Comparison of ENCODE assay signal across 9 cellular contexts in the genomic region with DNA sequence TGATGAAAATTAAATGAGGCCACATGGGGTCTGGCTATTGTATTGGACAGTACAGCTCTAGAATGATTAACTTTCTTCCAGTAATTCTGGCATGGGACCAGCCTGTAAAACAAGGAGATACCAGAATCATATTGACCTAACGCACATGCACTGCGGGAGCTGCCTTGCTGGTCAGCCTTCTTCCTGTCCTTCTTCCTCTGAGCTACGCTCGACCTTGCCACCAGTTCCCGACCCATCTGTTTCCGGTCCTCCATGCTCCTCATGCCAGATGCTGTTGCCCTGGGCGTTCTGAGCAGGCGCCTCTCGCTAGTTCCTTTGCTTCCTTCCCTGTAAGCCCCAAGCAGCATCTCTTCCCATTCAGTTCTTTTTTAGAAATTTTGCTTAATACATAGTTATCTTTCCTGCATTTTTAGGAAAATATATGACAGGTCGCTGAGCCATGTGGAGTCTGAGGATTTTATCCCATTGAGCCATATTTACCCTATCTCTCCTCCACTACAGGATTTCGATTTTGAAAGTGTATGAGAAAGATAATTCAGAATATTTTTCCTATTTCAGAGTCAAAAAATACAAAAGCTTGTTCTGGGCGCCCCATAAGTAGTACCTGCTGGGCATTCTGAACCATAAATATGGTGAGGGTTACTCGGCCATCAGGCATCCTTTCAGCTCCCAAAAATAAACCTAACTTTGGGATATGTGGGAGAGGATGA. TPM values are rescaled to one million over a fixed set of nuclear protein-coding genes. Genes with fewer than 3 reads are reported as not detected.
A peak's percentile ranks its signal among the peaks of the same experiment; 100 is the strongest.
DNase-seq lines count a peak whose midpoint lies in the region; ATAC-seq and FAIRE-seq lines count a peak whose summit lies in the region.
"Had no signal": no experiment of that assay in that cellular context is flagged by ENCODE, and none has a peak within 500 bp of the region (broad histone marks: within the 10 kb centered on the region; RNA-seq: fewer than 3 reads in every experiment).

No MANE protein-coding gene starts in this region.

- H3K4me3 Mint-ChIP-seq in T-helper 17 cell: peak overlapping the region; percentile 25

- H3K36me3 Mint-ChIP-seq in T-helper 17 cell (ENCODE audit: low read depth): peaks cover 3% of the 10 kb centered on the region

- H3K4me1 ChIP-seq in right cardiac atrium (ENCODE audit: control insufficient read depth, insufficient read depth, low read length): peaks cover 6% of the 10 kb centered on the region

- ATAC-seq in T-helper 17 cell: no peak
- ATAC-seq in right cardiac atrium: peak; percentile 64 to 81
- ATAC-seq in GM18502 (IDR thresholded peaks at IDR 0.05; ENCODE audit: poor library complexity, unreplicated experiment): no peak

- peak overlapping the region; percentile 33 for H3K4me3 ChIP-seq in right cardiac atrium (ENCODE audit: low read length)
- peak overlapping the region in 1 of 7 experiments; percentile 3 for H3K4me3 ChIP-seq in skin epidermis
- H3K4me3 ChIP-seq: SJSA1 had no signal

- H3K4me1 Mint-ChIP-seq in T-helper 17 cell: peaks cover 11% of the 10 kb centered on the region

- H3K9me3 ChIP-seq in T-helper 17 cell (ENCODE audit: control insufficient read depth, low read length, poor library complexity, severe bottlenecking) (no peaks in the 10 kb centered on the region), right cardiac atrium (ENCODE audit: control insufficient read depth, low read length) (no peaks in the 10 kb centered on the region)
- H3K9me3 ChIP-seq: SJSA1 had no signal

- intact Hi-C loops in right cardiac atrium (cut with DNase I): no loop called here

- FAIRE-seq in GM19239 (lab: Jason Lieb, UNC): peak; percentile 78

- peak overlapping the region; percentile 39 for H3K27ac ChIP-seq in right cardiac atrium (ENCODE audit: low read length)
- H3K27ac ChIP-seq in skin epidermis: peak overlapping the region in 18 of 21 experiments; percentile 0 to 75 (median 28)
- H3K27ac ChIP-seq: SJSA1 had no signal

- H3K27ac Mint-ChIP-seq in T-helper 17 cell: no peak overlapping the region

- no peak for DNase-seq in GM19239 (ENCODE audit: insufficient read length, low spot score)
- no peak for DNase-seq in T-helper 17 cell
- DNase-seq in right cardiac atrium: peak; percentile 58 to 84 (median 78)
- DNase-seq in NCI-H1417 (lab: John Stamatoyannopoulos, UW): no peak
- DNase-seq in GM19240 (ENCODE audit: insufficient read length, low spot score): no peak
- no peak for DNase-seq in activated gamma-delta T cell (lab: John Stamatoyannopoulos, UW)

- WGBS in right cardiac atrium: 36% methylated on average over 13 of the region's 13 CpGs

- no peaks in the 10 kb centered on the region for H3K27me3 ChIP-seq in right cardiac atrium (ENCODE audit: control insufficient read depth, insufficient read depth)
- H3K27me3 ChIP-seq: SJSA1 had no signal

- peaks cover 44% of the 10 kb centered on the region for H3K27me3 Mint-ChIP-seq in T-helper 17 cell

RNA-seq across cellular contexts. Expression of gene TNFRSF19, which starts 38.6 kb away (rescaled TPM):
- total RNA-seq in T-helper 17 cell: under 1 TPM; 0.16 to 0.17 TPM
- 10 to 100 TPM; 26.2 to 50.8 (median 38.6) TPM for total RNA-seq in right cardiac atrium
- polyA plus RNA-seq in right cardiac atrium: 15.6 TPM

Comparison
In these comparisons a context has a peak if more than half of its experiments do, and no peak if none do; other contexts are left out.
1. DNase-seq: peak in right cardiac atrium (3 of 3); none in GM19239 (single experiment), T-helper 17 cell (0 of 3), NCI-H1417 (0 of 3), GM19240 (single experiment) and activated gamma-delta T cell (single experiment).
2. ATAC-seq: peak in right cardiac atrium (2 of 2); none in T-helper 17 cell (single experiment) and GM18502 (single experiment).
3. RNA of gene TNFRSF19, which starts 38.6 kb away (total RNA-seq): 26.2 to 50.8 TPM in right cardiac atrium; 0.16 to 0.17 TPM in T-helper 17 cell; every median in the first group is over 10 times any median in the second.